In genomic region chr19:35124098-35125060, GRCh38 we compare ENCODE assay signal across 8 cellular contexts. TPM values are rescaled to one million over a fixed set of nuclear protein-coding genes. Genes with fewer than 3 reads are reported as not detected.
DNase-seq lines count a peak whose midpoint lies in the region; ATAC-seq and TF ChIP-seq lines count a peak whose summit lies in the region.

No MANE protein-coding gene starts in this region.

- peak overlapping the region; percentile 18 to 67 (median 52); a peak in 15 of 22 replicates for H3K9ac ChIP-seq in BLaER1 treated with 17β-estradiol and CSF1 and Interleukin-3, amounts not matched to agents 10 nM and 100 nM
- peak overlapping the region; percentile 73 for H3K9ac ChIP-seq in skeletal muscle satellite cell (ENCODE audit: low read depth, low read length)

- H3K9me3 ChIP-seq in BLaER1 treated with 17β-estradiol and CSF1 and Interleukin-3, amounts not matched to agents 10 nM and 100 nM (replicated peaks in 1 of 11): no peaks in the 10 kb centered on the region
- no peaks in the 10 kb centered on the region for H3K9me3 ChIP-seq in ascending aorta
- H3K9me3 ChIP-seq in hepatocyte (ENCODE audit: low read depth): no peaks in the 10 kb centered on the region
- no peaks in the 10 kb centered on the region for H3K9me3 ChIP-seq in skeletal muscle satellite cell (replicated peaks; ENCODE audit: low read length)

- TF ChIP-seq CTCF in ascending aorta (IDR thresholded peaks at IDR 0.05) (no peak), hepatocyte (IDR thresholded peaks at IDR 0.05; ENCODE audit: poor library complexity) (no peak)

- DNase-seq in LoVo (ENCODE audit: low spot score) (peak; percentile 96), T-helper 22 cell (ENCODE audit: low read depth) (peak; percentile 70), ascending aorta (ENCODE audit: low spot score in 2 of 2) (peak; percentile 80 to 96), hepatocyte (ENCODE audit: low spot score) (peak; percentile 88), NCI-H1417 treated with DMSO at 0.1 percent for 48 hours (lab: John Stamatoyannopoulos, UW) (no peak)

- H3K27ac ChIP-seq in BLaER1 treated with 17β-estradiol and CSF1 and Interleukin-3, amounts not matched to agents 10 nM and 100 nM: peak overlapping the region in 8 of 11 experiments; percentile 26 to 56 (median 46); a peak in 13 of 22 replicates
- H3K27ac ChIP-seq in ascending aorta: peak overlapping the region; percentile 80 to 85
- peak overlapping the region; percentile 55 for H3K27ac ChIP-seq in hepatocyte

- no peaks in the 10 kb centered on the region for H3K79me2 ChIP-seq in hepatocyte

- ATAC-seq in GM19372 (IDR thresholded peaks at IDR 0.05; ENCODE audit: low read depth, unreplicated experiment): peak; percentile 72

- peak overlapping the region; percentile 60 to 91 (median 78) for H3K4me2 ChIP-seq in BLaER1 treated with 17β-estradiol and CSF1 and Interleukin-3, amounts not matched to agents 10 nM and 100 nM
- H3K4me2 ChIP-seq in hepatocyte (peak overlapping the region; percentile 71), skeletal muscle satellite cell (ENCODE audit: low read length) (peak overlapping the region; percentile 90)

- H2AFZ ChIP-seq in hepatocyte: no peak overlapping the region

- no peaks in the 10 kb centered on the region; a peak in 1 of 22 replicates for H3K27me3 ChIP-seq in BLaER1 treated with 17β-estradiol and CSF1 and Interleukin-3, amounts not matched to agents 10 nM and 100 nM
- H3K27me3 ChIP-seq in ascending aorta: no peaks in the 10 kb centered on the region
- no peaks in the 10 kb centered on the region for H3K27me3 ChIP-seq in hepatocyte
- H3K27me3 ChIP-seq in skeletal muscle satellite cell (ENCODE audit: control insufficient read depth, insufficient read depth, low read length): peaks cover 39% of the 10 kb centered on the region

- no peaks in the 10 kb centered on the region for H3K36me3 ChIP-seq in BLaER1 treated with 17β-estradiol and CSF1 and Interleukin-3, amounts not matched to agents 10 nM and 100 nM
- H3K36me3 ChIP-seq in ascending aorta (no peaks in the 10 kb centered on the region), hepatocyte (replicated peaks; ENCODE audit: insufficient read depth, low read depth) (no peaks in the 10 kb centered on the region), skeletal muscle satellite cell (ENCODE audit: insufficient read depth, low read length) (no peaks in the 10 kb centered on the region)

- H3K9me2 ChIP-seq in hepatocyte (replicated peaks; ENCODE audit: insufficient read depth): no peaks in the 10 kb centered on the region

- peak overlapping the region; percentile 15 to 68 (median 56); a peak in 19 of 20 replicates for H3K4me3 ChIP-seq in BLaER1 treated with 17β-estradiol and CSF1 and Interleukin-3, amounts not matched to agents 10 nM and 100 nM
- H3K4me3 ChIP-seq in ascending aorta (peak overlapping the region; percentile 56 to 64), hepatocyte (no peak overlapping the region), skeletal muscle satellite cell (ENCODE audit: low read length) (peak overlapping the region; percentile 76)

- no peaks in the 10 kb centered on the region for H4K20me1 ChIP-seq in BLaER1 treated with 17β-estradiol and CSF1 and Interleukin-3, amounts not matched to agents 10 nM and 100 nM
- H4K20me1 ChIP-seq in hepatocyte (ENCODE audit: insufficient read depth, poor library complexity, severe bottlenecking): no peaks in the 10 kb centered on the region

- intact Hi-C loops in ascending aorta (cut with DNase I): loop anchor here (1.0 to 10.0 kb wide), 5 partner anchors 10 to 810 kb away; partner anchors contain the start of genes COX6B1, ETV2, HAUS5 and LGI4

- WGBS in hepatocyte (ENCODE audit: low lambda C conversion rate, missing lambda C conversion rate): 71% methylated on average over 42 of the region's 42 CpGs

- H3K4me1 ChIP-seq in BLaER1 treated with 17β-estradiol and CSF1 and Interleukin-3, amounts not matched to agents 10 nM and 100 nM: peaks cover 49 to 78% (median 73%) of the 10 kb centered on the region in 10 experiments
- H3K4me1 ChIP-seq in ascending aorta (peaks cover 8 to 13% of the 10 kb centered on the region in 2 donors), hepatocyte (ENCODE audit: insufficient read depth) (peaks cover 25% of the 10 kb centered on the region), skeletal muscle satellite cell (ENCODE audit: control insufficient read depth, insufficient read depth, low read length) (peaks cover 27% of the 10 kb centered on the region)

RNA-seq across cellular contexts. Expression of gene FXYD3, which starts 8.8 kb away (rescaled TPM):
- total RNA-seq in ascending aorta: not detected
- 225 and 235 TPM in 2 replicates for total RNA-seq in hepatocyte
- 491 and 542 TPM in 2 replicates for polyA plus RNA-seq in hepatocyte
- total RNA-seq in skeletal muscle satellite cell (2012; rRNA removed): not detected in 2 replicates

RNA-seq across cellular contexts. Expression of gene LGI4, which starts 10.5 kb away (rescaled TPM):
- total RNA-seq in ascending aorta (59.3 TPM), hepatocyte (2.4 and 6.3 TPM in 2 replicates)
- 5.2 and 8.8 TPM in 2 replicates for polyA plus RNA-seq in hepatocyte
- 0.44 TPM in 1 of 2 replicates, not detected in the other for total RNA-seq in skeletal muscle satellite cell (2012; rRNA removed)

RNA-seq across cellular contexts. Expression of gene FXYD1, which starts 14.2 kb away (rescaled TPM):
- total RNA-seq in ascending aorta: 34.8 TPM
- total RNA-seq in hepatocyte: 2.9 and 7.5 TPM in 2 replicates
- polyA plus RNA-seq in hepatocyte: 18.5 and 22.0 TPM in 2 replicates
- total RNA-seq in skeletal muscle satellite cell (2012; rRNA removed): 0.51 and 1.1 TPM in 2 replicates

RNA-seq across cellular contexts. Expression of gene FXYD7, which starts 18.7 kb away (rescaled TPM):
- total RNA-seq in ascending aorta: not detected
- total RNA-seq in hepatocyte: 0.27 TPM in 1 of 2 replicates, not detected in the other
- 0.22 and 0.46 TPM in 2 replicates for polyA plus RNA-seq in hepatocyte
- not detected in 2 replicates for total RNA-seq in skeletal muscle satellite cell (2012; rRNA removed)

RNA-seq across cellular contexts. Expression of gene FXYD5, which starts 30.2 kb away (rescaled TPM):
- total RNA-seq in ascending aorta (138 TPM), hepatocyte (36.4 and 42.8 TPM in 2 replicates)
- polyA plus RNA-seq in hepatocyte: 81.1 and 90.2 TPM in 2 replicates
- total RNA-seq in skeletal muscle satellite cell (2012; rRNA removed): 35.5 and 50.0 TPM in 2 replicates

Comparison
In these comparisons a context has a peak if more than half of its experiments do, and no peak if none do; other contexts are left out.
1. RNA of gene FXYD3, which starts 8.8 kb away (total RNA-seq): 225 to 235 TPM in hepatocyte; not detected in ascending aorta (single experiment); every median in the first group is over 100 times any median in the second.
2. Peak in every context shown above with its lines, with median percentiles within 50 percentile points of each other: H3K27ac ChIP-seq and H3K4me2 ChIP-seq.